ENCODE assay signal across 8 cellular contexts in the genomic region with DNA sequence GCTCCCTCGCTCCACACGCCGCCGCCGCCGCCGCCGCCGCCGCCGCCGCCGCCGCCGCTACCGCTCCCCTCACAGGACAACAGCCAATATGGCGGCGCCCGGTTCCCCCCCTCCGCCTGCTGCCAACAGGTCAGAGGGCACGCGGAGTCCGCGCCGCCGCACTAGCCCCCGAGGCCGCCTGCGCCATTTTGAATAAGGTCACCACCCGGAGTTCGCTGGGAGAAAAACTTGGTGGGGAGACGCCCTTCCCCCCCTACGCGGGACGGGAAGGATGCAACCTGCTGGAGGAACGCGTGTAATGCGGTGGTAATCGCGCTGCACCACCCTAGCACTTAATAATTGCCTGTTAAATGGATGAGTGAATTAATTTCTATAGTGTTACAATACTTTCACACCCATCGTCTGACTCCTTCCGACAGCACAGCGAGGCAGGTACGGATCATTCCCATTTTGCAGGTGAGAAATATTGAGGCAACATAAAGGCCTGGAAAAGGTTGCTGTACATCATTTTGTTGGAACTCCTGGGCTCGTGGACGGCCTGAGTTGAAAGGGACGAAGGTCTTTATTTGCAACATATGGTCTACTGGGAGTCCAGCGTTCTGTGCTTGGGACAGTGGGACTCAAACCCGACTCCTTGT. TPM values are rescaled to one million over a fixed set of nuclear protein-coding genes. Genes with fewer than 3 reads are reported as not detected.
DNase-seq lines count a peak whose midpoint lies in the region; ATAC-seq, FAIRE-seq and TF ChIP-seq lines count a peak whose summit lies in the region.

A gene (minus strand): TSS at position 90 of the 638 bp plus-strand sequence. CDS start 105 bp downstream, outside the sequence.

- no peaks in the 10 kb centered on the region for H3K36me3 Mint-ChIP-seq in astrocyte (ENCODE audit: low read depth, unreplicated experiment)

- intact Hi-C loops in aorta (cut with DNase I): loop anchor here in 1 of 2 donors (5.0 kb wide), 1 partner anchor 38 kb away; a partner anchor contains a TSS

- peak within 1 kb of the TSS; percentile 97 for H3K4me2 ChIP-seq in astrocyte (ENCODE audit: low read length)

- no peaks in the 10 kb centered on the region for H3K27me3 Mint-ChIP-seq in astrocyte (ENCODE audit: low read depth, unreplicated experiment)

- ATAC-seq in GM18499 (IDR thresholded peaks at IDR 0.05; ENCODE audit: insufficient read depth, unreplicated experiment): peak; percentile 53
- peak; percentile 92 for ATAC-seq in HG02885 (IDR thresholded peaks at IDR 0.05; ENCODE audit: poor library complexity, unreplicated experiment)
- ATAC-seq in aorta (ENCODE audit: low FRiP score): peak; percentile 96

- H3K4me1 Mint-ChIP-seq in astrocyte (ENCODE audit: low read depth, unreplicated experiment): peaks cover 14% of the 10 kb centered on the region

- H3K4me3 Mint-ChIP-seq in astrocyte (ENCODE audit: unreplicated experiment): peak within 1 kb of the TSS; percentile 90

- FAIRE-seq in astrocyte (lab: Jason Lieb, UNC): no peak

- peaks cover 46% of the 10 kb centered on the region for H3K79me2 ChIP-seq in astrocyte (ENCODE audit: insufficient read depth, low read length)

- H3K36me3 ChIP-seq in astrocyte (ENCODE audit: insufficient read depth, low read length) (no peaks in the 10 kb centered on the region), aorta (ENCODE audit: control insufficient read depth in 1 of 2, insufficient read depth in 2 of 2, low read length in 1 of 2) (no peaks in the 10 kb centered on the region)

- H3K27ac ChIP-seq in astrocyte (ENCODE audit: low read depth, low read length) (peak within 1 kb of the TSS; percentile 44), aorta (ENCODE audit: low read depth in 1 of 2, low read length in 2 of 2) (peak within 1 kb of the TSS in 1 of 2 donors; percentile 4)

- H3K9me3 ChIP-seq in astrocyte (ENCODE audit: insufficient read depth, low read depth, low read length) (no peaks in the 10 kb centered on the region), aorta (ENCODE audit: control insufficient read depth, low read length) (no peaks in the 10 kb centered on the region)

- peaks cover 41% of the 10 kb centered on the region for H4K20me1 ChIP-seq in astrocyte (ENCODE audit: insufficient read depth, low read length)

- H3K27me3 ChIP-seq in astrocyte (ENCODE audit: insufficient read depth, low read length): no peaks in the 10 kb centered on the region
- no peaks in the 10 kb centered on the region for H3K27me3 ChIP-seq in aorta (ENCODE audit: control insufficient read depth in 1 of 2, insufficient read depth in 2 of 2, low read length in 1 of 2)

- H3K4me3 ChIP-seq in astrocyte (ENCODE audit: insufficient read depth, low read depth, low read length) (peak within 1 kb of the TSS; percentile 64), aorta (ENCODE audit: low read length in 2 of 2) (peak within 1 kb of the TSS; percentile 67)

- peak; percentile 5 for TF ChIP-seq CTCF in astrocyte (IDR thresholded peaks at IDR 0.05; ENCODE audit: insufficient read depth, low read depth, low read length)

- DNase-seq in NCI-H1930 (lab: John Stamatoyannopoulos, UW): peak; percentile 73 to 84
- peak; percentile 89 for DNase-seq in T-helper 22 cell (ENCODE audit: low read depth)
- peak; percentile 70 for DNase-seq in astrocyte (ENCODE audit: low read depth)
- peak; percentile 97 for DNase-seq in hepatic stellate cell (ENCODE audit: low spot score)
- peak; percentile 61 for DNase-seq in renal cortical epithelial cell (ENCODE audit: low read depth)
- peak; percentile 96 to 98 for DNase-seq in aorta

- H3K27ac Mint-ChIP-seq in astrocyte (ENCODE audit: unreplicated experiment): peak within 1 kb of the TSS; percentile 54

- peaks cover 12% of the 10 kb centered on the region for H3K4me1 ChIP-seq in astrocyte (ENCODE audit: insufficient read depth, low read length)
- H3K4me1 ChIP-seq in aorta (ENCODE audit: control insufficient read depth in 1 of 2, insufficient read depth in 2 of 2, low read length in 2 of 2): no peaks in the 10 kb centered on the region

- 6 to 8% methylated on average over 38 to 49 of the region's 49 CpGs for WGBS in aorta, 2 donors

- H3K9ac ChIP-seq in astrocyte (ENCODE audit: low read length): peak within 1 kb of the TSS; percentile 82

- peak within 1 kb of the TSS; percentile 88 for H2AFZ ChIP-seq in astrocyte (ENCODE audit: low read depth, low read length)

- peaks cover 2% of the 10 kb centered on the region for H3K9me3 Mint-ChIP-seq in astrocyte (ENCODE audit: unreplicated experiment)

RNA-seq across cellular contexts. Expression of the gene that starts here (rescaled TPM):
- 47.8 and 48.3 TPM in 2 replicates for total RNA-seq in astrocyte
- 7.3 and 25.4 TPM in 2 replicates for total RNA-seq in renal cortical epithelial cell
- 100 to 1,000 TPM in 1 of 2 donors, 10 to 100 TPM in 1; 67.5 to 113 TPM for total RNA-seq in aorta
- 100 to 1,000 TPM in 1 of 2 donors, 10 to 100 TPM in 1; 49.5 to 533 TPM for polyA plus RNA-seq in aorta
